ENCODE assay signal across 34 cellular contexts in genomic region chr10:117300671-117301070, GRCh38. TPM values are rescaled to one million over a fixed set of nuclear protein-coding genes. Genes with fewer than 3 reads are reported as not detected.
"Had no signal": no experiment of that assay in that cellular context is flagged by ENCODE, and none has a peak within 500 bp of the region (broad histone marks: within the 10 kb centered on the region; RNA-seq: fewer than 3 reads in every experiment).

No MANE protein-coding gene starts in this region.

- H3K27me3 ChIP-seq: ascending aorta, body of pancreas, brain microvascular endothelial cell, breast epithelium, cardiac muscle cell had no signal

- H3K9me3 ChIP-seq: body of pancreas, breast epithelium had no signal

- H3K27ac ChIP-seq: ascending aorta, body of pancreas, brain microvascular endothelial cell, breast epithelium, cardiac muscle cell had no signal

- DNase-seq: activated effector memory CD4-positive, alpha-beta T cell treated with anti-CD3 and anti-CD28 coated beads, Interleukin-2, amount 50 U/mL, for 16 hours; activated effector memory CD4-positive, alpha-beta T cell treated with Interleukin-2 at 50 U/mL for 16 hours; activated gamma-delta T cell; activated gamma-delta T cell treated with Interleukin-2 at 50 U/mL for 16 hours; activated naive CD4-positive, alpha-beta T cell; activated naive CD4-positive, alpha-beta T cell treated with anti-CD3 and anti-CD28 coated beads for 36 hours; activated naive CD4-positive, alpha-beta T cell treated with anti-CD3 and anti-CD28 coated beads, Interleukin-2, amount 10 ng/mL, durations not matched to agents 7 days and 5 days; activated naive CD4-positive, alpha-beta T cell treated with anti-CD3 and anti-CD28 coated beads, Interleukin-2, amount 50 U/mL, for 16 hours; activated naive CD4-positive, alpha-beta T cell treated with Interleukin-2 at 50 U/mL for 16 hours; activated naive CD8-positive, alpha-beta T cell treated with anti-CD3 and anti-CD28 coated beads for 36 hours; activated naive CD8-positive, alpha-beta T cell treated with anti-CD3 and anti-CD28 coated beads, Interleukin-2, amount 10 ng/mL, durations not matched to agents 7 days and 5 days; activated naive CD8-positive, alpha-beta T cell treated with anti-CD3 and anti-CD28 coated beads, Interleukin-2, amount 50 U/mL, for 24 hours; activated T-cell treated with anti-CD3 and anti-CD28 coated beads for 4 hours; activated T-cell treated with anti-CD3 and anti-CD28 coated beads, Interleukin-2, amount 50 U/mL, for 1 hour; activated T-cell treated with anti-CD3 and anti-CD28 coated beads, Interleukin-2, amount 50 U/mL, for 24 hours; activated T-cell treated with anti-CD3 and anti-CD28 coated beads, Interleukin-2, amount 50 U/mL, for 4 hours; activated T-cell treated with anti-CD3 and anti-CD28 coated beads, Interleukin-2, amount 50 U/mL, for 48 hours; activated T-cell treated with anti-CD3 and anti-CD28 coated beads, Interleukin-2, amount 50 U/mL, for 72 hours; amniotic stem cell; amygdala; anterior cingulate cortex; aorta; body of pancreas; brain microvascular endothelial cell; central memory CD4-positive, alpha-beta T cell; cerebellar nuclear complex had no signal

- H3K4me1 ChIP-seq: ascending aorta, body of pancreas, breast epithelium had no signal

- H3K4me3 ChIP-seq: ascending aorta, body of pancreas, breast epithelium, cardiac muscle cell had no signal

- H3K36me3 ChIP-seq: ascending aorta, brain microvascular endothelial cell, breast epithelium, cardiac muscle cell had no signal

RNA-seq across cellular contexts. Expression of gene SLC18A2, which starts 59.8 kb away (rescaled TPM):
- total RNA-seq: activated naive CD4-positive, alpha-beta T cell treated with anti-CD3 and anti-CD28 coated beads for 36 hours; activated naive CD8-positive, alpha-beta T cell treated with anti-CD3 and anti-CD28 coated beads for 36 hours; activated T-helper 1 cell treated with anti-CD3 and anti-CD28 coated beads, Interleukin-12 subunit alpha, Interleukin-12 subunit beta, Interleukin-2, Interleukin-4 antibody, amounts not matched to agents 30 ng/mL and 10 ng/mL and 1 ng/mL, durations not matched to agents 14 hours and 24 hours and 36 hours; activated T-helper 2 cell treated with anti-CD3 and anti-CD28 coated beads, Interferon-gamma antibody, Interleukin-2, Interleukin-4, amounts not matched to agents 10 μg/mL and 5 μg/mL and 100 μg/mL, durations not matched to agents 14 hours and 24 hours and 36 hours; ascending aorta; astrocyte; bronchial epithelial cell; chondrocyte had no signal
